2 cellular contexts compared by ENCODE assay signal in genomic region chr6:18147616-18148015, GRCh38.
TF ChIP-seq lines count a peak whose summit lies in the region.

No MANE protein-coding gene starts in this region.

TF ChIP-seq in IMR-90, 13 proteins besides CTCF, POLR2A, EP300 and RAD21:
- TF ChIP-seq BHLHE40 (IDR thresholded peaks at IDR 0.05; ENCODE audit: low read depth, low read length) (no peak), RCOR1 (IDR thresholded peaks at IDR 0.05; ENCODE audit: insufficient replicate concordance, low read length) (no peak)

TF ChIP-seq in HepG2, 621 proteins besides CTCF, POLR2A, EP300 and RAD21:
- no peak for TF ChIP-seq RORA (CRISPR knock-in tag; IDR thresholded peaks at IDR 0.05)
- no peak for TF ChIP-seq KLF6 (CRISPR knock-in tag; IDR thresholded peaks at IDR 0.05)
- TF ChIP-seq NCOA2 (CRISPR knock-in tag; IDR thresholded peaks at IDR 0.05), result no peak
- TF ChIP-seq, protein P1, sequence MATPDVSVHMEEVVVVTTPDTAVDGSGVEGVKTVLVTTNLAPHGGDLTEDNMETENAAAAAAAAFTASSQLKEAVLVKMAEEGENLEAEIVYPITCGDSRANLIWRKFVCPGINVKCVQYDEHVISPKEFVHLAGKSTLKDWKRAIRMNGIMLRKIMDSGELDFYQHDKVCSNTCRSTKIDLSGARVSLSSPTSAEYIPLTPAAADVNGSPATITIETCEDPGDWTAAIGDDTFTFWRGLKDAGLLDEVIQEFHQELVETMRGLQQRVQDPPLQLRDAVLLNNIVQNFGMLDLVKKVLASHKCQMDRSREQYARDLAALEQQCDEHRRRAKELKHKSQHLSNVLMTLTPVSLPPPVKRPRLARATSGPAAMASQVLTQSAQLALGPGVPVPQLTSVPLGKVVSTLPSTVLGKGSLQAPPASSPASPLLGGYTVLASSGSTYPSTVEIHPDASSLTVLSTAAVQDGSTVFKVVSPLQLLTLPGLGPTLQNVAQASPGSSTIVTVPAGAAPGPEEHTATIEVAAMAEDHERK (CRISPR knock-in tag; IDR thresholded peaks at IDR 0.05; ENCODE audit: low read depth), result no peak
- no peak for TF ChIP-seq JDP2 (CRISPR knock-in tag; IDR thresholded peaks at IDR 0.05; ENCODE audit: borderline replicate concordance)
- TF ChIP-seq MATR3 (CRISPR knock-in tag; IDR thresholded peaks at IDR 0.05), result no peak
- TF ChIP-seq ZNF556 (CRISPR knock-in tag; IDR thresholded peaks at IDR 0.05; ENCODE audit: borderline replicate concordance), result no peak
- no peak for TF ChIP-seq SP2 (CRISPR knock-in tag; IDR thresholded peaks at IDR 0.05)
- no peak for TF ChIP-seq ZBTB26 (CRISPR knock-in tag; IDR thresholded peaks at IDR 0.05; ENCODE audit: borderline replicate concordance)
